Comparison of ENCODE assay signal across 1 cellular context in genomic region chr5:177474094-177474493, GRCh38.
TF ChIP-seq lines count a peak whose summit lies in the region.

No MANE protein-coding gene starts in this region.

TF ChIP-seq in HepG2, 621 proteins besides CTCF, POLR2A, EP300 and RAD21:
- no peak for TF ChIP-seq ZNF18 (CRISPR knock-in tag; IDR thresholded peaks at IDR 0.05; ENCODE audit: insufficient replicate concordance)
- no peak for TF ChIP-seq CBFB (CRISPR knock-in tag; IDR thresholded peaks at IDR 0.05)
- TF ChIP-seq PAXIP1 (CRISPR knock-in tag; conservative IDR thresholded peaks at IDR 0.05): no peak
- TF ChIP-seq ZFYVE20 (CRISPR knock-in tag; IDR thresholded peaks at IDR 0.05; ENCODE audit: borderline replicate concordance, low read depth): no peak
- TF ChIP-seq PREB (CRISPR knock-in tag; IDR thresholded peaks at IDR 0.05): no peak
- TF ChIP-seq YY1 (IDR thresholded peaks at IDR 0.05; ENCODE audit: insufficient read depth, insufficient replicate concordance, low read depth, low read length): no peak
- TF ChIP-seq ZNF550 (CRISPR knock-in tag; IDR thresholded peaks at IDR 0.05; ENCODE audit: borderline replicate concordance): no peak
- TF ChIP-seq TSC22D2 (CRISPR knock-in tag; IDR thresholded peaks at IDR 0.05; ENCODE audit: borderline replicate concordance): no peak
- no peak for TF ChIP-seq NBN (conservative IDR thresholded peaks at IDR 0.05)
- TF ChIP-seq ZNF431 (CRISPR knock-in tag; IDR thresholded peaks at IDR 0.05; ENCODE audit: borderline replicate concordance, low read depth): no peak
- TF ChIP-seq CEBPB (IDR thresholded peaks at IDR 0.05; ENCODE audit: borderline replicate concordance, low read depth, low read length): no peak
- TF ChIP-seq HBP1 (CRISPR knock-in tag; IDR thresholded peaks at IDR 0.05; ENCODE audit: low read depth): no peak
